In the genomic region with DNA sequence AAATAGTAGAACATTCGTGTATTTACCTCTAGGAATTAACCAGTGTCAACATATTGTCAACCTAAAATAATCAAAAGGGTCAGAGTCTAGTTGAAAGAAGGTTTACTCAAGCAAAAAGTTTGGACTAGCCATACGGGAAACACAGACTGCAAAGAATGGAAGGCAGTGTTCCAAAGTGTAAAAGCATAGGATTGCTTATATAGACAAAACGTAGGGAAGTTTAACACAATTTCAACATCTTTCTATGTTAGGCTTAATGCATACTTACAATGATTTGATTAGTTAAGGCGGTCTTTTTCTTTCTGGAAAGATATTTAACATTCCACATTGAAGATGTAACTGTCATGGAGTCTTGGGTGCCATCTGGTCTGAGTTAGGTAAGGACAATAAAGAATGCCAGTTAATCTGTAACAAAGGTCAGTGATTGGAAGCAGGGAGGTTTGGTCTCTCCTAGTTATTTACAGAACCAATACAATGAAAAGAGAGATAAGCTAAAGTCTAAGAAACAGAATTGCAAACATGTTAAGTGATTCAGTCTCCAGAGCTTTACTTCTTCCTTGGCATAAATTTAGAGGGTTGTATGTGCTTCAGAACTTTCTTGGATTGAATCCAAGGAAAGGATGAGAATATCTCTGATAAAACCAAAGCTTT, we compare ENCODE assay signal across 1 cellular context.
A peak's percentile ranks its signal among the peaks of the same experiment; 100 is the strongest.
TF ChIP-seq lines count a peak whose summit lies in the region.
"Not testable (repeated sequence)": the region's sequence is repeated elsewhere in the genome, so short reads cannot be mapped to it uniquely, and the experiment has no call there.

No MANE protein-coding gene starts in this region.

TF ChIP-seq in HepG2, 621 proteins besides CTCF, POLR2A, EP300 and RAD21 (continued from another document):
- TF ChIP-seq, protein P1, sequence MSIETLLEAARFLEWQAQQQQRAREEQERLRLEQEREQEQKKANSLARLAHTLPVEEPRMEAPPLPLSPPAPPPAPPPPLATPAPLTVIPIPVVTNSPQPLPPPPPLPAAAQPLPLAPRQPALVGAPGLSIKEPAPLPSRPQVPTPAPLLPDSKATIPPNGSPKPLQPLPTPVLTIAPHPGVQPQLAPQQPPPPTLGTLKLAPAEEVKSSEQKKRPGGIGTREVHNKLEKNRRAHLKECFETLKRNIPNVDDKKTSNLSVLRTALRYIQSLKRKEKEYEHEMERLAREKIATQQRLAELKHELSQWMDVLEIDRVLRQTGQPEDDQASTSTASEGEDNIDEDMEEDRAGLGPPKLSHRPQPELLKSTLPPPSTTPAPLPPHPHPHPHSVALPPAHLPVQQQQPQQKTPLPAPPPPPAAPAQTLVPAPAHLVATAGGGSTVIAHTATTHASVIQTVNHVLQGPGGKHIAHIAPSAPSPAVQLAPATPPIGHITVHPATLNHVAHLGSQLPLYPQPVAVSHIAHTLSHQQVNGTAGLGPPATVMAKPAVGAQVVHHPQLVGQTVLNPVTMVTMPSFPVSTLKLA (IDR thresholded peaks at IDR 0.05) = 0 out of 2 replicates have a peak, but pooled peaks have one; percentile 3
- TF ChIP-seq LCORL (IDR thresholded peaks at IDR 0.05) = peak; percentile 76
- TF ChIP-seq LCORL (CRISPR knock-in tag; IDR thresholded peaks at IDR 0.05) = peak; percentile 32; the same call in 1 of the 2 replicates
- TF ChIP-seq ZSCAN29 (CRISPR knock-in tag; conservative IDR thresholded peaks at IDR 0.05) = peak; percentile 59; the same call in 1 of the 2 replicates
- TF ChIP-seq, protein P2, sequence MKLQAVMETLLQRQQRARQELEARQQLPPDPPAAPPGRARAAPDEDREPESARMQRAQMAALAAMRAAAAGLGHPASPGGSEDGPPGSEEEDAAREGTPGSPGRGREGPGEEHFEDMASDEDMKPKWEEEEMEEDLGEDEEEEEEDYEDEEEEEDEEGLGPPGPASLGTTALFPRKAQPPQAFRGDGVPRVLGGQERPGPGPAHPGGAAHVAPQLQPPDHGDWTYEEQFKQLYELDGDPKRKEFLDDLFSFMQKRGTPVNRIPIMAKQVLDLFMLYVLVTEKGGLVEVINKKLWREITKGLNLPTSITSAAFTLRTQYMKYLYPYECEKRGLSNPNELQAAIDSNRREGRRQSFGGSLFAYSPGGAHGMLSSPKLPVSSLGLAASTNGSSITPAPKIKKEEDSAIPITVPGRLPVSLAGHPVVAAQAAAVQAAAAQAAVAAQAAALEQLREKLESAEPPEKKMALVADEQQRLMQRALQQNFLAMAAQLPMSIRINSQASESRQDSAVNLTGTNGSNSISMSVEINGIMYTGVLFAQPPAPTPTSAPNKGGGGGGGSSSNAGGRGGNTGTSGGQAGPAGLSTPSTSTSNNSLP (IDR thresholded peaks at IDR 0.05; ENCODE audit: low read depth, low read length) = peak; percentile 85
- peak; percentile 60 for TF ChIP-seq DMAP1 (CRISPR knock-in tag; IDR thresholded peaks at IDR 0.05)
- TF ChIP-seq NFIC (IDR thresholded peaks at IDR 0.05; ENCODE audit: low read length) = peak; percentile 82; the same call in 1 of the 2 replicates
- TF ChIP-seq MAFK (conservative IDR thresholded peaks at IDR 0.05 in 1 of 2, IDR thresholded peaks at IDR 0.05 in 1 of 2; ENCODE audit: low read length in 2 of 2) = peak; percentile 12 to 44; a peak in 3 of 4 replicates
- peak; percentile 57 for TF ChIP-seq FOXA1 (IDR thresholded peaks at IDR 0.05)
- TF ChIP-seq FOXA1 (CRISPR knock-in tag; IDR thresholded peaks at IDR 0.05) = peak; percentile 70
- TF ChIP-seq, protein P3, sequence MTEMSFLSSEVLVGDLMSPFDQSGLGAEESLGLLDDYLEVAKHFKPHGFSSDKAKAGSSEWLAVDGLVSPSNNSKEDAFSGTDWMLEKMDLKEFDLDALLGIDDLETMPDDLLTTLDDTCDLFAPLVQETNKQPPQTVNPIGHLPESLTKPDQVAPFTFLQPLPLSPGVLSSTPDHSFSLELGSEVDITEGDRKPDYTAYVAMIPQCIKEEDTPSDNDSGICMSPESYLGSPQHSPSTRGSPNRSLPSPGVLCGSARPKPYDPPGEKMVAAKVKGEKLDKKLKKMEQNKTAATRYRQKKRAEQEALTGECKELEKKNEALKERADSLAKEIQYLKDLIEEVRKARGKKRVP (CRISPR knock-in tag; IDR thresholded peaks at IDR 0.05) = 0 out of 4 replicates have a peak, but pooled peaks of 1 of the 2 experiments have one; percentile 13
- TF ChIP-seq ASH2L (IDR thresholded peaks at IDR 0.05; ENCODE audit: insufficient read length, low read depth, low read length) = peak; percentile 98
- TF ChIP-seq CREM (IDR thresholded peaks at IDR 0.05) = peak; percentile 68
- TF ChIP-seq CREM (CRISPR knock-in tag; IDR thresholded peaks at IDR 0.05) = not testable (repeated sequence)
- TF ChIP-seq ZNF644 (CRISPR knock-in tag; IDR thresholded peaks at IDR 0.05; ENCODE audit: low read depth) = peak; percentile 99
- TF ChIP-seq, protein P4, sequence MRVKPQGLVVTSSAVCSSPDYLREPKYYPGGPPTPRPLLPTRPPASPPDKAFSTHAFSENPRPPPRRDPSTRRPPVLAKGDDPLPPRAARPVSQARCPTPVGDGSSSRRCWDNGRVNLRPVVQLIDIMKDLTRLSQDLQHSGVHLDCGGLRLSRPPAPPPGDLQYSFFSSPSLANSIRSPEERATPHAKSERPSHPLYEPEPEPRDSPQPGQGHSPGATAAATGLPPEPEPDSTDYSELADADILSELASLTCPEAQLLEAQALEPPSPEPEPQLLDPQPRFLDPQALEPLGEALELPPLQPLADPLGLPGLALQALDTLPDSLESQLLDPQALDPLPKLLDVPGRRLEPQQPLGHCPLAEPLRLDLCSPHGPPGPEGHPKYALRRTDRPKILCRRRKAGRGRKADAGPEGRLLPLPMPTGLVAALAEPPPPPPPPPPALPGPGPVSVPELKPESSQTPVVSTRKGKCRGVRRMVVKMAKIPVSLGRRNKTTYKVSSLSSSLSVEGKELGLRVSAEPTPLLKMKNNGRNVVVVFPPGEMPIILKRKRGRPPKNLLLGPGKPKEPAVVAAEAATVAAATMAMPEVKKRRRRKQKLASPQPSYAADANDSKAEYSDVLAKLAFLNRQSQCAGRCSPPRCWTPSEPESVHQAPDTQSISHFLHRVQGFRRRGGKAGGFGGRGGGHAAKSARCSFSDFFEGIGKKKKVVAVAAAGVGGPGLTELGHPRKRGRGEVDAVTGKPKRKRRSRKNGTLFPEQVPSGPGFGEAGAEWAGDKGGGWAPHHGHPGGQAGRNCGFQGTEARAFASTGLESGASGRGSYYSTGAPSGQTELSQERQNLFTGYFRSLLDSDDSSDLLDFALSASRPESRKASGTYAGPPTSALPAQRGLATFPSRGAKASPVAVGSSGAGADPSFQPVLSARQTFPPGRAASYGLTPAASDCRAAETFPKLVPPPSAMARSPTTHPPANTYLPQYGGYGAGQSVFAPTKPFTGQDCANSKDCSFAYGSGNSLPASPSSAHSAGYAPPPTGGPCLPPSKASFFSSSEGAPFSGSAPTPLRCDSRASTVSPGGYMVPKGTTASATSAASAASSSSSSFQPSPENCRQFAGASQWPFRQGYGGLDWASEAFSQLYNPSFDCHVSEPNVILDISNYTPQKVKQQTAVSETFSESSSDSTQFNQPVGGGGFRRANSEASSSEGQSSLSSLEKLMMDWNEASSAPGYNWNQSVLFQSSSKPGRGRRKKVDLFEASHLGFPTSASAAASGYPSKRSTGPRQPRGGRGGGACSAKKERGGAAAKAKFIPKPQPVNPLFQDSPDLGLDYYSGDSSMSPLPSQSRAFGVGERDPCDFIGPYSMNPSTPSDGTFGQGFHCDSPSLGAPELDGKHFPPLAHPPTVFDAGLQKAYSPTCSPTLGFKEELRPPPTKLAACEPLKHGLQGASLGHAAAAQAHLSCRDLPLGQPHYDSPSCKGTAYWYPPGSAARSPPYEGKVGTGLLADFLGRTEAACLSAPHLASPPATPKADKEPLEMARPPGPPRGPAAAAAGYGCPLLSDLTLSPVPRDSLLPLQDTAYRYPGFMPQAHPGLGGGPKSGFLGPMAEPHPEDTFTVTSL (CRISPR knock-in tag; IDR thresholded peaks at IDR 0.05; ENCODE audit: borderline replicate concordance) = peak; percentile 53; the same call in 1 of the 2 replicates
- TF ChIP-seq PITX1 (CRISPR knock-in tag; IDR thresholded peaks at IDR 0.05) = peak; percentile 82
- peak; percentile 21; the same call in 1 of the 2 replicates for TF ChIP-seq SALL1 (CRISPR knock-in tag; IDR thresholded peaks at IDR 0.05)
- peak; percentile 86; the same call in 1 of the 2 replicates for TF ChIP-seq RXRB (CRISPR knock-in tag; IDR thresholded peaks at IDR 0.05; ENCODE audit: borderline replicate concordance)
- TF ChIP-seq HMG20A (CRISPR knock-in tag; IDR thresholded peaks at IDR 0.05; ENCODE audit: borderline replicate concordance) = peak; percentile 68
- TF ChIP-seq GATAD1 (CRISPR knock-in tag; IDR thresholded peaks at IDR 0.05) = peak; percentile 36; the same call in 1 of the 2 replicates
- TF ChIP-seq MEF2D (CRISPR knock-in tag; IDR thresholded peaks at IDR 0.05) = peak; percentile 49; the same call in 1 of the 2 replicates
- TF ChIP-seq ZBTB20 (CRISPR knock-in tag; IDR thresholded peaks at IDR 0.05; ENCODE audit: borderline replicate concordance, low read depth) = peak; percentile 88; the same call in 1 of the 2 replicates
- peak; percentile 74; the same call in 1 of the 2 replicates for TF ChIP-seq SMYD3 (CRISPR knock-in tag; IDR thresholded peaks at IDR 0.05)
- TF ChIP-seq ELF3 (CRISPR knock-in tag; IDR thresholded peaks at IDR 0.05) = peak; percentile 40
- TF ChIP-seq FOXA3 (CRISPR knock-in tag; IDR thresholded peaks at IDR 0.05) = peak; percentile 84
